ENCODE assay signal across 23 cellular contexts in the genomic region with DNA sequence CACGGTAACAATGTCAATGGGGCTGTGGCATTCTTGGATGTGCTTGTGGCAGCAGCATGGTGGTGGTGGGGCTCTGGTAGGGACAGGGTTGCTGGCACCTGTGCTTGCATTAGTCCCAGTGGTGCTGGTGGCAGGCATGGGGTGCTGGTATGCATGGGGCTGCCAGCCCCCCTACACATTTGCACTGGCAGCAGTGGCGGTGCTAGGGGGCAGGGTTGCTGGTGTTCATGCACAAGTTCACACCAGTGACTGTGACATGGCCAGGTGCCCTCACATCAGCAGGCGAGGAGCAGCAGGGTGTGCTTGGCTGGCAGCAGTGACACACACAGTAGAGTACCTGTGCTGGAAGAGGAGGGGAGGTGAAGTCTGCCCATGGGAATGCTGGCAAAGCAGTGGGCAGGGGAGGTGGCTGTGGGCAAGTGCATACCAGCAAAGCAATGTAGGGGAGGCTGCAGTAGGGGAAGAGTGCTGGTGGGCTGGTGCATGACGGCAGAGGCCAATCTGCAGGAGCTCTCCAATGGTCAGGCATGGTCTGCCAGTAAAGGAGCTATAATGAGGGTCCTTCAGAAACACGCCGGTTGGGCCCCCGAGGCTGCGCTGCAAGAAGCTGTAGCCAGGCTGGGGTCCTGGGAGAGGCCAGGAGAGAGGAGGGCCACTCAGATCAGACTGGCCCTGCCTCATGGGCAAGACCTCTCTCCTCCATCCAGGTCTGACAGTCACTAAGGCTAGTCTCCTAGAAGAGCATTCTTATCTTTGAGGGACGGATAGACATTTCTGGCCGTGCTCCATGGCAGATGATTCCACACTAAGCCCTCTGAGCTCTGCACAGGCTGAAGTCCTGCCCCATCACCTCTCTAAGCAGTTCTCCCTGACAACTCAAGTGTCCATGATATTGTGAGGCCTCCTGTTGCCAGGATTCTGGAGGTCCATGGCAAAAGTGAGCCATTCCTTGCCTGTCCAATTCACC.
DNase-seq lines count a peak whose midpoint lies in the region; ATAC-seq, FAIRE-seq and TF ChIP-seq lines count a peak whose summit lies in the region.
"Had no signal": no experiment of that assay in that cellular context is flagged by ENCODE, and none has a peak within 500 bp of the region (broad histone marks: within the 10 kb centered on the region; RNA-seq: fewer than 3 reads in every experiment).

No MANE protein-coding gene starts in this region.

- H3K14ac ChIP-seq in H1 (ENCODE audit: insufficient read length), result no peak overlapping the region
- H3K14ac ChIP-seq in neuronal stem cell (ENCODE audit: low read length), result peak overlapping the region; percentile 75

- no peaks in the 10 kb centered on the region for H3K79me2 ChIP-seq in H1 (ENCODE audit: control insufficient read depth in 1 of 2, insufficient read depth in 2 of 2, low read length in 2 of 2)

- no peak overlapping the region for H3K4me3 ChIP-seq in left ventricle myocardium inferior
- H3K4me3 ChIP-seq in H1 (ENCODE audit: extremely low read depth in 1 of 4, insufficient read depth in 2 of 4, low read depth in 3 of 4, low read length in 4 of 4), result no peak overlapping the region
- H3K4me3 ChIP-seq in neuronal stem cell (ENCODE audit: low read length in 2 of 2), result no peak overlapping the region
- H3K4me3 ChIP-seq in aorta (ENCODE audit: low read length in 2 of 2), result no peak overlapping the region
- H3K4me3 ChIP-seq: BLaER1, GM12878 had no signal

- no peak overlapping the region for H3K23ac ChIP-seq in H1 (ENCODE audit: insufficient read length)
- H3K23ac ChIP-seq in neuronal stem cell (ENCODE audit: low read depth, low read length, poor library complexity), result peak overlapping the region; percentile 98

- 97% methylated on average over 9 of the region's 10 CpGs; no CpG with 5 or more reads in 1 of the 2 experiments for WGBS in H1 (ENCODE audit: extremely low coverage in 1 of 2, insufficient coverage in 1 of 2, insufficient read length in 1 of 2, insufficient replicate concordance in 2 of 2, low coverage in 1 of 2, low lambda C conversion rate in 2 of 2, missing lambda C conversion rate in 1 of 2), 2 experiments
- WGBS in neuronal stem cell (ENCODE audit: extremely low coverage in 2 of 2, insufficient read length in 2 of 2, insufficient replicate concordance in 1 of 2), 2 donors, result no CpG with 5 or more reads among the region's 10 CpGs
- 96 to 97% methylated on average over 10 of the region's 10 CpGs for WGBS in aorta, 2 donors

- H2BK15ac ChIP-seq in H1 (ENCODE audit: low read length), result no peak overlapping the region
- H2BK15ac ChIP-seq in neuronal stem cell (ENCODE audit: low read length), result peak overlapping the region; percentile 64

- H2AK5ac ChIP-seq in H1 (ENCODE audit: low read depth, low read length), result no peak overlapping the region
- H2AK5ac ChIP-seq in neuronal stem cell (ENCODE audit: low read depth, low read length), result peak overlapping the region; percentile 81

- H4K5ac ChIP-seq in H1 (ENCODE audit: insufficient read length, low read depth, low read length), result no peak overlapping the region

- H3K4ac ChIP-seq in H1 (replicated peaks; ENCODE audit: insufficient read length, low read depth, low read length), result no peak overlapping the region
- H3K4ac ChIP-seq in neuronal stem cell (ENCODE audit: low read length), result no peak overlapping the region

- no peak for TF ChIP-seq RAD21 in H1 (IDR thresholded peaks at IDR 0.05 in 1 of 2, conservative IDR thresholded peaks at IDR 0.05 in 1 of 2; ENCODE audit: low read depth in 2 of 2, low read length in 2 of 2)

- no peak overlapping the region; the same call in 1 of the 2 replicates for H2BK12ac ChIP-seq in H1 (ENCODE audit: low read depth, low read length)
- H2BK12ac ChIP-seq in neuronal stem cell (ENCODE audit: low read length), result no peak overlapping the region

- TF ChIP-seq EP300 in H1 (IDR thresholded peaks at IDR 0.05; ENCODE audit: borderline replicate concordance in 1 of 2, low read depth in 2 of 2, low read length in 2 of 2), result no peak

- no peaks in the 10 kb centered on the region for H3K9me3 ChIP-seq in left ventricle myocardium inferior (replicated peaks)
- no peaks in the 10 kb centered on the region for H3K9me3 ChIP-seq in H1 (ENCODE audit: insufficient read depth in 2 of 2, low read depth in 1 of 2, low read length in 1 of 2)
- H3K9me3 ChIP-seq in neuronal stem cell (replicated peaks in 1 of 2; ENCODE audit: control insufficient read depth in 2 of 2, insufficient read depth in 1 of 2, low read depth in 1 of 2, low read length in 2 of 2), result peaks cover 0 to 2% of the 10 kb centered on the region in 2 donors
- peaks cover 2% of the 10 kb centered on the region for H3K9me3 ChIP-seq in aorta (ENCODE audit: control insufficient read depth, low read length)
- H3K9me3 ChIP-seq: BLaER1 had no signal

- no peak overlapping the region; the same call in 1 of the 2 replicates for H2AFZ ChIP-seq in H1 (ENCODE audit: low read length)
- no peak overlapping the region for H2AFZ ChIP-seq in neuronal stem cell (ENCODE audit: low read length)

- H2BK20ac ChIP-seq in H1 (ENCODE audit: low read length), result no peak overlapping the region

- ATAC-seq in left ventricle myocardium superior (no peak), aorta (ENCODE audit: low FRiP score) (no peak), HG03439 (IDR thresholded peaks at IDR 0.05; ENCODE audit: unreplicated experiment) (no peak), GM18498 (IDR thresholded peaks at IDR 0.05; ENCODE audit: unreplicated experiment) (no peak)
- ATAC-seq: CD8-positive, alpha-beta T cell; GM12878; PC-3 had no signal

- H3K4me2 ChIP-seq in H1 (ENCODE audit: insufficient read depth in 1 of 2, low read depth in 2 of 2, low read length in 2 of 2) (no peak overlapping the region), neuronal stem cell (ENCODE audit: insufficient read depth, low read length, poor library complexity, severe bottlenecking) (no peak overlapping the region)
- H3K4me2 ChIP-seq: BLaER1 had no signal

- DNase-seq in left ventricle myocardium superior (peak; percentile 13), left ventricle myocardium inferior (no peak), H1 (ENCODE audit: low read depth in 1 of 2, low spot score in 2 of 2) (no peak), neuronal stem cell (ENCODE audit: low spot score) (no peak), aorta (peak; percentile 37 to 70)
- DNase-seq in activated T-cell treated with anti-CD3 and anti-CD28 coated beads, Interleukin-2, amount 50 U/mL, for 1 hour, result no peak
- DNase-seq: Calu3; CD8-positive, alpha-beta T cell; H9; Karpas-422; NCI-H1048; NCI-H1436; NCI-H1930; NCI-H345; NCI-H524 treated with DMSO at 0.1 percent for 48 hours; PC-3; RPMI8226; SIG-M5 had no signal

- no peak overlapping the region for H3K56ac ChIP-seq in H1 (replicated peaks; ENCODE audit: insufficient read length, low read depth, low read length)

- POLR2A ChIA-PET in H1 (lab: Charles Lee; ENCODE audit: partially characterized antibody), result no interaction called here

- H3K27ac ChIP-seq in left ventricle myocardium inferior (replicated peaks) (no peak overlapping the region), H1 (ENCODE audit: low read depth, low read length) (no peak overlapping the region), neuronal stem cell (replicated peaks; ENCODE audit: low read length) (no peak overlapping the region), aorta (ENCODE audit: low read depth in 1 of 2, low read length in 2 of 2) (no peak overlapping the region)
- H3K27ac ChIP-seq: BLaER1, HL-60 had no signal

- no peak for TF ChIP-seq POLR2A in H1 (IDR thresholded peaks at IDR 0.05; ENCODE audit: control extremely low read depth in 1 of 2, low read depth in 2 of 2, low read length in 2 of 2)

- H4K91ac ChIP-seq in H1 (replicated peaks; ENCODE audit: insufficient read length, low read length), result peak overlapping the region; percentile 17
- H4K91ac ChIP-seq in neuronal stem cell (ENCODE audit: low read depth, low read length, poor library complexity), result peak overlapping the region; percentile 72

- H3K4me1 ChIP-seq in left ventricle myocardium inferior (no peaks in the 10 kb centered on the region), H1 (replicated peaks in 1 of 4; ENCODE audit: control insufficient read depth in 3 of 4, insufficient read depth in 4 of 4, low read length in 3 of 4) (no peaks in the 10 kb centered on the region), neuronal stem cell (ENCODE audit: control insufficient read depth in 2 of 2, insufficient read depth in 1 of 2, low read depth in 1 of 2, low read length in 2 of 2) (peaks cover 0 to 9% of the 10 kb centered on the region in 2 donors), aorta (ENCODE audit: control insufficient read depth in 1 of 2, insufficient read depth in 2 of 2, low read length in 2 of 2) (no peaks in the 10 kb centered on the region)

- H3K79me1 ChIP-seq in H1 (ENCODE audit: low read depth, low read length) (no peaks in the 10 kb centered on the region), neuronal stem cell (ENCODE audit: low read depth, low read length) (no peaks in the 10 kb centered on the region)

- H2BK5ac ChIP-seq in H1 (ENCODE audit: low read depth, low read length), result no peak overlapping the region
- peak overlapping the region; percentile 75 for H2BK5ac ChIP-seq in neuronal stem cell (ENCODE audit: low read length)

- no peak for FAIRE-seq in H1 (lab: Jason Lieb, UNC)
- FAIRE-seq: GM12878 had no signal

- H3K23me2 ChIP-seq in H1 (ENCODE audit: low read depth, low read length), result no peaks in the 10 kb centered on the region

- intact Hi-C loops in left ventricle myocardium superior (cut with micrococcal nuclease) (no loop called here), left ventricle myocardium inferior (cut with micrococcal nuclease) (no loop called here), aorta (cut with DNase I) (no loop called here)

- H3K18ac ChIP-seq in H1 (ENCODE audit: extremely low read depth, low read length) (no peak overlapping the region), neuronal stem cell (ENCODE audit: low read length) (peak overlapping the region; percentile 90)

- H3K9ac ChIP-seq in H1 (replicated peaks in 1 of 4; ENCODE audit: extremely low read depth in 1 of 4, low read depth in 3 of 4, low read length in 3 of 4) (no peak overlapping the region), neuronal stem cell (ENCODE audit: low read depth, low read length, poor library complexity) (no peak overlapping the region)
- H3K9ac ChIP-seq: BLaER1 had no signal

- CTCF ChIA-PET in H1 (lab: Charles Lee; ENCODE audit: partially characterized antibody), result no interaction called here

- H4K20me1 ChIP-seq in H1 (replicated peaks in 1 of 2; ENCODE audit: control insufficient read depth in 1 of 2, insufficient read depth in 2 of 2, low read length in 2 of 2), result no peaks in the 10 kb centered on the region
- H4K20me1 ChIP-seq: BLaER1 had no signal

- TF ChIP-seq CTCF in left ventricle myocardium inferior (IDR thresholded peaks at IDR 0.05; ENCODE audit: borderline replicate concordance) (no peak), H1 (IDR thresholded peaks at IDR 0.05; ENCODE audit: control extremely low read depth in 1 of 3, insufficient read depth in 1 of 3, low read depth in 1 of 3, low read length in 3 of 3) (no peak)

- H2BK120ac ChIP-seq in H1 (replicated peaks; ENCODE audit: low read depth, low read length) (no peak overlapping the region), neuronal stem cell (ENCODE audit: low read depth, low read length) (no peak overlapping the region)

- H3K27me3 ChIP-seq in left ventricle myocardium inferior (ENCODE audit: low read depth) (no peaks in the 10 kb centered on the region), H1 (replicated peaks in 1 of 4; ENCODE audit: control insufficient read depth in 3 of 4, extremely low read depth in 1 of 4, insufficient read depth in 3 of 4, low read length in 3 of 4) (no peaks in the 10 kb centered on the region), neuronal stem cell (ENCODE audit: control insufficient read depth in 3 of 3, insufficient read depth in 3 of 3, low read depth in 1 of 3, low read length in 3 of 3) (no peaks in the 10 kb centered on the region), aorta (ENCODE audit: control insufficient read depth in 1 of 2, insufficient read depth in 2 of 2, low read length in 1 of 2) (no peaks in the 10 kb centered on the region)
- H3K27me3 ChIP-seq: BLaER1 had no signal

- no peaks in the 10 kb centered on the region for H3K36me3 ChIP-seq in left ventricle myocardium inferior
- H3K36me3 ChIP-seq in H1 (ENCODE audit: control insufficient read depth in 2 of 4, insufficient read depth in 4 of 4, low read length in 3 of 4), result no peaks in the 10 kb centered on the region
- H3K36me3 ChIP-seq in neuronal stem cell (replicated peaks in 1 of 2; ENCODE audit: control insufficient read depth in 2 of 2, insufficient read depth in 2 of 2, low read length in 2 of 2), result no peaks in the 10 kb centered on the region
- H3K36me3 ChIP-seq in aorta (ENCODE audit: control insufficient read depth in 1 of 2, insufficient read depth in 2 of 2, low read length in 1 of 2), result no peaks in the 10 kb centered on the region
- H3K36me3 ChIP-seq: BLaER1 had no signal

- H4K8ac ChIP-seq in H1 (ENCODE audit: extremely low read depth, insufficient read depth, low read length), result 0 out of 2 replicates have a peak overlapping the region, but pooled peaks have one; percentile 35
- peak overlapping the region; percentile 48 for H4K8ac ChIP-seq in neuronal stem cell (ENCODE audit: low read depth, low read length)

Comparison
In these comparisons a context has a peak if more than half of its experiments do, and no peak if none do; other contexts are left out.
1. DNase-seq: peak in left ventricle myocardium superior (single experiment) and aorta (2 of 2); none in left ventricle myocardium inferior (single experiment), H1 (0 of 2), neuronal stem cell (single experiment) and activated T-cell treated with anti-CD3 and anti-CD28 coated beads, Interleukin-2, amount 50 U/mL, for 1 hour (single experiment).